In genomic region chr9:124758691-124759090, GRCh38 we compare ENCODE assay signal across 1 cellular context.
TF ChIP-seq lines count a peak whose summit lies in the region.

No MANE protein-coding gene starts in this region.

TF ChIP-seq in WTC11, 78 proteins besides CTCF, POLR2A, EP300 and RAD21:
- TF ChIP-seq MAX (CRISPR knock-in tag; IDR thresholded peaks at IDR 0.05) (no peak), FOXP1 (CRISPR knock-in tag; IDR thresholded peaks at IDR 0.05; ENCODE audit: borderline replicate concordance) (no peak), NR3C1 (CRISPR knock-in tag; conservative IDR thresholded peaks at IDR 0.05; ENCODE audit: low read depth) (no peak)
